ENCODE assay signal across 8 cellular contexts in the genomic region with DNA sequence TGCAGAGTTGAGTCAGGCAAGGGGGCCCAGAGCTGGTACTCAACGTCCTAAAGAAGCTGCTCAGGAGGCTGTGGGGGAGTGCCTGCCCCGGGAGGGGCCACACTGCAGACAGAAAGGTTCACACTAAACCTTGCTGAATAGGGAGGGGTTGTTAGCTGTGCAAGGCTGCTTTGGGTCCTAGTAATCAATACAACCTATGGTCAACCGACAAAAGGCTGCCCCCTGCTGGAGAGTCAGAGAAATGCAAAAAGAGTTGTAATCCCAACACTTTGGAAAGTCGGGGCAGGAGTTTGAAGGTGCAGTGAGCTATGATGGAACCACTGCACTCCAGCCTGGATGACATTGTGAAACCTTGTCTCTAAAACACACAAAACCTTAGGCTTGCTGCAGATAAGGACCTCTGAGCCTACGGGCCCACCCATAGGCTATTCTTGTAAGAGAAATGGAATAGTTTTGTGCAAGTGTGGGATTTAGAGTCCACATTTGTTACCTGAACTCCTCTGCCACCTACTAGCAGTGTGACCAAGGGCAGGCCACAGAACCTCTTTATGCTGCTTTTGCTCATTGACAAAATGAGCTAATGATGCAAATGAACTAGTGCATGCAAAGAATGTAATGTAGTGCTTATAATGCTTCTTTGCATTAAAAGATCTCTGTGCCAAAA.
DNase-seq lines count a peak whose midpoint lies in the region; ATAC-seq and TF ChIP-seq lines count a peak whose summit lies in the region.

No MANE protein-coding gene starts in this region.

- peak; percentile 70 to 95 (median 87) for TF ChIP-seq CTCF in dorsolateral prefrontal cortex (IDR thresholded peaks at IDR 0.05 in 54 of 56, conservative IDR thresholded peaks at IDR 0.05 in 2 of 56; ENCODE audit: low read depth in 1 of 56, partially characterized antibody in 56 of 56)

- no peak for TF ChIP-seq POLR2A in GM18505 (IDR thresholded peaks at IDR 0.05; ENCODE audit: borderline replicate concordance, extremely low read depth, insufficient read depth, insufficient read length)

- DNase-seq in GM03348 (ENCODE audit: low spot score), result peak; percentile 75
- peak; percentile 56 for DNase-seq in NCI-H345 treated with DMSO at 0.1 percent for 48 hours (lab: John Stamatoyannopoulos, UW; ENCODE audit: unreplicated experiment)
- peak; percentile 66 for DNase-seq in activated CD4-positive, alpha-beta T cell treated with anti-CD3 and anti-CD28 coated beads, Interleukin-2, amount 50 U/mL, for 1 hour
- DNase-seq in dorsolateral prefrontal cortex, result peak in 9 of 10 donors; percentile 31 to 76 (median 63)
- peak; percentile 64 to 72 for DNase-seq in lung microvascular endothelial cell (ENCODE audit: low read depth in 2 of 2)
- peak; percentile 34 to 52 for DNase-seq in stimulated activated CD8-positive, alpha-beta memory T cell treated with anti-CD3 and anti-CD28 coated beads, Interleukin-2, amount 100 ng/mL, for 48 hours (ENCODE audit: low read depth in 2 of 2)

- intact Hi-C loops in dorsolateral prefrontal cortex (cut with DNase I), result loop anchor here (2.0 to 10.0 kb wide), 3 partner anchors 445 to 601 kb away; a partner anchor contains a TSS

- no peaks in the 10 kb centered on the region for H3K27me3 ChIP-seq in dorsolateral prefrontal cortex

- no peak overlapping the region for H3K4me3 ChIP-seq in dorsolateral prefrontal cortex

- H3K27ac ChIP-seq in dorsolateral prefrontal cortex, result peak overlapping the region in 46 of 59 donors; percentile 1 to 73 (median 55)

- ATAC-seq in HG02571 (IDR thresholded peaks at IDR 0.05; ENCODE audit: unreplicated experiment) (peak; percentile 74), GM18505 (IDR thresholded peaks at IDR 0.05; ENCODE audit: unreplicated experiment) (no peak)
